ENCODE assay signal across 3 cellular contexts in the genomic region with DNA sequence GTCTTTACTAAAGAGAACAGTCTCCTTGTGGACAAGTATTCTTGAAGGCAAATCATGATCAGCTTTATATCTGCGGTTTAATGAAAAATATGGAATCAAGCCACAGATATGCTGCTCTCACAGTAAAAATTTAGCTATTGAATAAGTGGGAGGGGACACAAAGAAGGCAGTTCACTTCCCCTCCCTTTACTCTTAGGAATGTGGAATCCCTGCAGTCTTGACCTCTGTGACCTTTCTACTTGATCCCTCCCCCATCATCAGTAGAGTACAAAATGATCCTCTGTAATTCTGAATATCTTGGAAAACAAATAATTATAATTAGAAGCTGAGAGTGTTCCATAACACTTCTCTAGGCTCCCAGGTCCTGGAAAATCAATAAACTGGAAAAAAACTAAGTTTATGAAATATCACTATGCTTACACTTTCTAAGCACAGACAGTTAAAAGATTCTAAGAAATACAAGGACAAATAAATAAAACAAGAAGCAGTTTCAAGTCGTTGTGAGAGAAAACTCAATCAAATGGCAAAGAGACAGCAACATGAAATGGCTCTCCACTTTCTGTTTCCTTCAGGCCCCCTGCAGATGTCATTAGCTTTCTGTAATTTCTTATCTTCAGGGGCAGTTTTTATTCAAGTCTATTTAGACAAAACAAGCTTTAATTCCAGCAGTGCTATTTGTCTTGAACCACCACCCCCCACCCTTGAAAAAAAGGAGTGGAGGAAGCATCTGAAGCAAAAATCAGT.
TF ChIP-seq lines count a peak whose summit lies in the region.

No MANE protein-coding gene starts in this region.

TF ChIP-seq in A549, 52 proteins besides CTCF, POLR2A, EP300 and RAD21:
- TF ChIP-seq ZFP36 (IDR thresholded peaks at IDR 0.05; ENCODE audit: borderline replicate concordance, partially characterized antibody) (no peak), RARB (CRISPR knock-in tag; IDR thresholded peaks at IDR 0.05) (no peak), RFX5 (IDR thresholded peaks at IDR 0.05) (no peak), TP53 (CRISPR knock-in tag; IDR thresholded peaks at IDR 0.05) (no peak), NPAS2 (CRISPR knock-in tag; IDR thresholded peaks at IDR 0.05; ENCODE audit: borderline replicate concordance) (no peak), JUN (IDR thresholded peaks at IDR 0.05) (no peak), HDAC2 (IDR thresholded peaks at IDR 0.05) (no peak), ZNF302 (CRISPR knock-in tag; IDR thresholded peaks at IDR 0.05) (no peak), CBX2 (IDR thresholded peaks at IDR 0.05; ENCODE audit: borderline replicate concordance, low read depth) (no peak), NR3C1 (IDR thresholded peaks at IDR 0.05) (no peak), CHD4 (IDR thresholded peaks at IDR 0.05; ENCODE audit: borderline replicate concordance) (no peak), SREBF2 (IDR thresholded peaks at IDR 0.05) (no peak), MYC (IDR thresholded peaks at IDR 0.05; ENCODE audit: borderline replicate concordance, low read length) (no peak), MAFK (IDR thresholded peaks at IDR 0.05; ENCODE audit: partially characterized antibody) (no peak), BHLHE40 (IDR thresholded peaks at IDR 0.05; ENCODE audit: low read depth, low read length) (no peak)
- TF ChIP-seq, protein P1, sequence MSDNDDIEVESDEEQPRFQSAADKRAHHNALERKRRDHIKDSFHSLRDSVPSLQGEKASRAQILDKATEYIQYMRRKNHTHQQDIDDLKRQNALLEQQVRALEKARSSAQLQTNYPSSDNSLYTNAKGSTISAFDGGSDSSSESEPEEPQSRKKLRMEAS (IDR thresholded peaks at IDR 0.05): no peak
- TF ChIP-seq, protein P2, sequence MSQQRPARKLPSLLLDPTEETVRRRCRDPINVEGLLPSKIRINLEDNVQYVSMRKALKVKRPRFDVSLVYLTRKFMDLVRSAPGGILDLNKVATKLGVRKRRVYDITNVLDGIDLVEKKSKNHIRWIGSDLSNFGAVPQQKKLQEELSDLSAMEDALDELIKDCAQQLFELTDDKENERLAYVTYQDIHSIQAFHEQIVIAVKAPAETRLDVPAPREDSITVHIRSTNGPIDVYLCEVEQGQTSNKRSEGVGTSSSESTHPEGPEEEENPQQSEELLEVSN (IDR thresholded peaks at IDR 0.05; ENCODE audit: borderline replicate concordance, low read depth): no peak
- TF ChIP-seq, protein P3, sequence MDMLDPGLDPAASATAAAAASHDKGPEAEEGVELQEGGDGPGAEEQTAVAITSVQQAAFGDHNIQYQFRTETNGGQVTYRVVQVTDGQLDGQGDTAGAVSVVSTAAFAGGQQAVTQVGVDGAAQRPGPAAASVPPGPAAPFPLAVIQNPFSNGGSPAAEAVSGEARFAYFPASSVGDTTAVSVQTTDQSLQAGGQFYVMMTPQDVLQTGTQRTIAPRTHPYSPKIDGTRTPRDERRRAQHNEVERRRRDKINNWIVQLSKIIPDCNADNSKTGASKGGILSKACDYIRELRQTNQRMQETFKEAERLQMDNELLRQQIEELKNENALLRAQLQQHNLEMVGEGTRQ (IDR thresholded peaks at IDR 0.05): no peak
TF ChIP-seq in A549: peak in this region for 0.

TF ChIP-seq in IMR-90, 13 proteins besides CTCF, POLR2A, EP300 and RAD21:
- TF ChIP-seq CEBPB (IDR thresholded peaks at IDR 0.05; ENCODE audit: low read depth, low read length) (no peak), RFX5 (IDR thresholded peaks at IDR 0.05; ENCODE audit: low read depth, low read length) (no peak), SMC3 (IDR thresholded peaks at IDR 0.05; ENCODE audit: low read depth, low read length) (no peak), NFE2L2 (IDR thresholded peaks at IDR 0.05; ENCODE audit: low read depth, low read length) (no peak), FOS (IDR thresholded peaks at IDR 0.05; ENCODE audit: low read depth, low read length) (no peak), BHLHE40 (IDR thresholded peaks at IDR 0.05; ENCODE audit: low read depth, low read length) (no peak), MAZ (IDR thresholded peaks at IDR 0.05; ENCODE audit: borderline replicate concordance, low read depth, low read length) (no peak), MXI1 (IDR thresholded peaks at IDR 0.05; ENCODE audit: borderline replicate concordance, low read depth, low read length) (no peak), CHD1 (IDR thresholded peaks at IDR 0.05; ENCODE audit: low read depth, low read length) (no peak), RCOR1 (IDR thresholded peaks at IDR 0.05; ENCODE audit: insufficient replicate concordance, low read length) (no peak)
- TF ChIP-seq, protein P3 (IDR thresholded peaks at IDR 0.05; ENCODE audit: low read depth, low read length): no peak
- TF ChIP-seq, protein P4, sequence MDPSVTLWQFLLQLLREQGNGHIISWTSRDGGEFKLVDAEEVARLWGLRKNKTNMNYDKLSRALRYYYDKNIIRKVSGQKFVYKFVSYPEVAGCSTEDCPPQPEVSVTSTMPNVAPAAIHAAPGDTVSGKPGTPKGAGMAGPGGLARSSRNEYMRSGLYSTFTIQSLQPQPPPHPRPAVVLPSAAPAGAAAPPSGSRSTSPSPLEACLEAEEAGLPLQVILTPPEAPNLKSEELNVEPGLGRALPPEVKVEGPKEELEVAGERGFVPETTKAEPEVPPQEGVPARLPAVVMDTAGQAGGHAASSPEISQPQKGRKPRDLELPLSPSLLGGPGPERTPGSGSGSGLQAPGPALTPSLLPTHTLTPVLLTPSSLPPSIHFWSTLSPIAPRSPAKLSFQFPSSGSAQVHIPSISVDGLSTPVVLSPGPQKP (IDR thresholded peaks at IDR 0.05; ENCODE audit: borderline replicate concordance, low read depth, low read length): no peak

TF ChIP-seq in H1, 55 proteins besides CTCF, POLR2A, EP300 and RAD21:
- no peak for TF ChIP-seq KDM1A (IDR thresholded peaks at IDR 0.05; ENCODE audit: borderline replicate concordance, low read length)
- peak; percentile 67 for TF ChIP-seq SP1 (IDR thresholded peaks at IDR 0.05; ENCODE audit: low read depth, low read length)
- TF ChIP-seq TEAD4 (IDR thresholded peaks at IDR 0.05; ENCODE audit: low read depth, low read length): peak; percentile 70; the same call in 1 of the 2 replicates
- TF ChIP-seq YY1 (IDR thresholded peaks at IDR 0.05; ENCODE audit: low read depth, low read length): no peak
